13 cellular contexts compared by ENCODE assay signal in genomic region chr2:82790277-82791021, GRCh38.
DNase-seq lines count a peak whose midpoint lies in the region; ATAC-seq, FAIRE-seq and TF ChIP-seq lines count a peak whose summit lies in the region.
"Had no signal": no experiment of that assay in that cellular context is flagged by ENCODE, and none has a peak within 500 bp of the region (broad histone marks: within the 10 kb centered on the region; RNA-seq: fewer than 3 reads in every experiment).

No MANE protein-coding gene starts in this region.

- TF ChIP-seq CTCF in adrenal gland (IDR thresholded peaks at IDR 0.05), result no peak

- DNase-seq in NCI-H748 (lab: John Stamatoyannopoulos, UW; ENCODE audit: unreplicated experiment) (peak; percentile 5), NCI-H748 treated with DMSO at 0.1 percent for 48 hours (lab: John Stamatoyannopoulos, UW) (no peak), SJSA1 (ENCODE audit: low read depth in 1 of 2, low spot score in 2 of 2) (peak; percentile 80 to 81), glomerular visceral epithelial cell (ENCODE audit: extremely low spot score) (peak; percentile 64), small intestine (peak; percentile 0), T-helper 2 cell (no peak), adrenal gland (no peak)
- DNase-seq: activated effector memory CD4-positive, alpha-beta T cell treated with anti-CD3 and anti-CD28 coated beads, Interleukin-2, amount 50 U/mL, for 16 hours; effector memory CD8-positive, alpha-beta T cell; islet precursor cell had no signal

- H3K9me3 ChIP-seq in SJSA1 (replicated peaks) (no peaks in the 10 kb centered on the region), small intestine (ENCODE audit: control insufficient read depth, low read depth) (no peaks in the 10 kb centered on the region), adrenal gland (replicated peaks in 1 of 3) (no peaks in the 10 kb centered on the region)

- H3K27me3 ChIP-seq in SJSA1 (replicated peaks) (no peaks in the 10 kb centered on the region), small intestine (ENCODE audit: control insufficient read depth in 2 of 2, insufficient read depth in 2 of 2, low read length in 2 of 2) (no peaks in the 10 kb centered on the region), adrenal gland (no peaks in the 10 kb centered on the region)

- no peak for TF ChIP-seq POLR2A in adrenal gland (IDR thresholded peaks at IDR 0.05)

- H3K4me1 ChIP-seq in SJSA1 (replicated peaks) (peaks cover 26% of the 10 kb centered on the region), small intestine (ENCODE audit: control insufficient read depth in 2 of 2, insufficient read depth in 1 of 2, low read depth in 1 of 2, low read length in 1 of 2) (no peaks in the 10 kb centered on the region), adrenal gland (replicated peaks in 1 of 2) (no peaks in the 10 kb centered on the region)

- H3K4me3 ChIP-seq in SJSA1 (0 out of 2 replicates have a peak overlapping the region, but pooled peaks have one; percentile 3), small intestine (ENCODE audit: low read depth in 1 of 2, low read length in 2 of 2) (no peak overlapping the region), adrenal gland (no peak overlapping the region)

- no peaks in the 10 kb centered on the region for H3K36me3 ChIP-seq in SJSA1
- H3K36me3 ChIP-seq in small intestine (ENCODE audit: control insufficient read depth in 2 of 2, insufficient read depth in 2 of 2, low read length in 2 of 2), result no peaks in the 10 kb centered on the region
- H3K36me3 ChIP-seq in adrenal gland (replicated peaks in 1 of 2), result no peaks in the 10 kb centered on the region

- intact Hi-C loops in adrenal gland (cut with DNase I), result no loop called here

- no peak for ATAC-seq in HG02798 (IDR thresholded peaks at IDR 0.05; ENCODE audit: poor library complexity, unreplicated experiment)
- ATAC-seq: effector memory CD8-positive, alpha-beta T cell had no signal

- WGBS in small intestine, 3 donors, result 55 to 64% (median 57%) methylated on average over 16 of the region's 16 CpGs
- 58 to 70% (median 67%) methylated on average over 16 of the region's 16 CpGs for WGBS in adrenal gland, 4 donors

- FAIRE-seq in small intestine (lab: Jason Lieb, UNC), result no peak
- FAIRE-seq: A204.1 had no signal

- H3K27ac ChIP-seq in SJSA1, result peak overlapping the region; percentile 61
- H3K27ac ChIP-seq in small intestine (ENCODE audit: low read depth in 1 of 2, low read length in 1 of 2), result no peak overlapping the region
- no peak overlapping the region for H3K27ac ChIP-seq in adrenal gland
- H3K27ac ChIP-seq: KMS-11 had no signal

Comparison
In these comparisons a context has a peak if more than half of its experiments do, and no peak if none do; other contexts are left out.
1. DNase-seq: peak in NCI-H748 (single experiment), SJSA1 (2 of 2), glomerular visceral epithelial cell (single experiment) and small intestine (single experiment); none in NCI-H748 treated with DMSO at 0.1 percent for 48 hours (single experiment), T-helper 2 cell (0 of 5) and adrenal gland (0 of 7).